Comparison of ENCODE assay signal across 1 cellular context in the genomic region with DNA sequence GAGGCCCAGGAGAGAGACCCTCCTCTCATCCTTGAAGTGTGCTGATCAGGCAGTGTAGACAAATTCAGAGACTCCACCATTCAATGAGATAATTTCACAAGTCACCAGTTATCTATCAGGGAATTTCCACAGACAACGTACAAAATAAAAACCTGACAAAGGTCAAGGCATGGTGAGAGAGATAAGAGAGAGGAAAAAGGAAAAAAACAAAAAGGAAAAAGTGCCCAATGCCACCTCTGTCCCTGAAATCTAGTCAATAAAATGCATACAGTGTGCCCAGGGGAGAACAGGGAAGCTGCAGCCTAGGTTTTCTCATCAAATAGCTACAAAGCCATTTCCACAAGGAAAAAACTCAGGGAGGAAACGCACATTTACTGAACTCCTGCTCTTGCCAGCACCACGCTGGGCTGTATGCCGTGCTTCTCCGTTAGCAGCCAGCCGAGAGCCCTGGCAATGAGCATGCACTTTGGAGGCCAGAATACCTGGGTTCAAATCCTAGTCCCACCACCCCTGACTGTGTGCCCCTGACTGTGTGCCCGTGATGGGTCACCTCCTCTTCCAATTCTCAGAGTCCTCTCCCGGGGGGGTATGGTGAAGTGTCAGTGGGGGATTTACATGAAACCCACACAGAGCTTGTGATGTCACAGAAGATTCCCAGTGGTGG.
TF ChIP-seq lines count a peak whose summit lies in the region.

No MANE protein-coding gene starts in this region.

TF ChIP-seq in K562, 482 proteins besides CTCF, POLR2A, EP300 and RAD21 (continued from another document and continues in another):
- no peak for TF ChIP-seq ZNF263 (CRISPR knock-in tag; IDR thresholded peaks at IDR 0.05; ENCODE audit: borderline replicate concordance)
- TF ChIP-seq PPARD (CRISPR knock-in tag; IDR thresholded peaks at IDR 0.05) = no peak
- no peak for TF ChIP-seq NONO (IDR thresholded peaks at IDR 0.05; ENCODE audit: low read depth in 2 of 2, low read length in 1 of 2)
- TF ChIP-seq, protein P1, sequence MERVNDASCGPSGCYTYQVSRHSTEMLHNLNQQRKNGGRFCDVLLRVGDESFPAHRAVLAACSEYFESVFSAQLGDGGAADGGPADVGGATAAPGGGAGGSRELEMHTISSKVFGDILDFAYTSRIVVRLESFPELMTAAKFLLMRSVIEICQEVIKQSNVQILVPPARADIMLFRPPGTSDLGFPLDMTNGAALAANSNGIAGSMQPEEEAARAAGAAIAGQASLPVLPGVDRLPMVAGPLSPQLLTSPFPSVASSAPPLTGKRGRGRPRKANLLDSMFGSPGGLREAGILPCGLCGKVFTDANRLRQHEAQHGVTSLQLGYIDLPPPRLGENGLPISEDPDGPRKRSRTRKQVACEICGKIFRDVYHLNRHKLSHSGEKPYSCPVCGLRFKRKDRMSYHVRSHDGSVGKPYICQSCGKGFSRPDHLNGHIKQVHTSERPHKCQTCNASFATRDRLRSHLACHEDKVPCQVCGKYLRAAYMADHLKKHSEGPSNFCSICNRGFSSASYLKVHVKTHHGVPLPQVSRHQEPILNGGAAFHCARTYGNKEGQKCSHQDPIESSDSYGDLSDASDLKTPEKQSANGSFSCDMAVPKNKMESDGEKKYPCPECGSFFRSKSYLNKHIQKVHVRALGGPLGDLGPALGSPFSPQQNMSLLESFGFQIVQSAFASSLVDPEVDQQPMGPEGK (CRISPR knock-in tag; IDR thresholded peaks at IDR 0.05; ENCODE audit: borderline replicate concordance) = no peak
- peak; percentile 55; the same call in 1 of the 2 replicates for TF ChIP-seq MTA1 (IDR thresholded peaks at IDR 0.05; ENCODE audit: borderline replicate concordance)
- TF ChIP-seq NEUROD1 (IDR thresholded peaks at IDR 0.05; ENCODE audit: borderline replicate concordance, low read depth, low read length, partially characterized antibody) = no peak
- no peak for TF ChIP-seq KDM2B (CRISPR knock-in tag; IDR thresholded peaks at IDR 0.05)
- no peak for TF ChIP-seq BCL6 (CRISPR knock-in tag; IDR thresholded peaks at IDR 0.05)
- TF ChIP-seq, protein P2, sequence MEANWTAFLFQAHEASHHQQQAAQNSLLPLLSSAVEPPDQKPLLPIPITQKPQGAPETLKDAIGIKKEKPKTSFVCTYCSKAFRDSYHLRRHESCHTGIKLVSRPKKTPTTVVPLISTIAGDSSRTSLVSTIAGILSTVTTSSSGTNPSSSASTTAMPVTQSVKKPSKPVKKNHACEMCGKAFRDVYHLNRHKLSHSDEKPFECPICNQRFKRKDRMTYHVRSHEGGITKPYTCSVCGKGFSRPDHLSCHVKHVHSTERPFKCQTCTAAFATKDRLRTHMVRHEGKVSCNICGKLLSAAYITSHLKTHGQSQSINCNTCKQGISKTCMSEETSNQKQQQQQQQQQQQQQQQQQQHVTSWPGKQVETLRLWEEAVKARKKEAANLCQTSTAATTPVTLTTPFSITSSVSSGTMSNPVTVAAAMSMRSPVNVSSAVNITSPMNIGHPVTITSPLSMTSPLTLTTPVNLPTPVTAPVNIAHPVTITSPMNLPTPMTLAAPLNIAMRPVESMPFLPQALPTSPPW (CRISPR knock-in tag; IDR thresholded peaks at IDR 0.05) = 0 out of 2 replicates have a peak, but pooled peaks have one; percentile 7
- TF ChIP-seq, protein P3, sequence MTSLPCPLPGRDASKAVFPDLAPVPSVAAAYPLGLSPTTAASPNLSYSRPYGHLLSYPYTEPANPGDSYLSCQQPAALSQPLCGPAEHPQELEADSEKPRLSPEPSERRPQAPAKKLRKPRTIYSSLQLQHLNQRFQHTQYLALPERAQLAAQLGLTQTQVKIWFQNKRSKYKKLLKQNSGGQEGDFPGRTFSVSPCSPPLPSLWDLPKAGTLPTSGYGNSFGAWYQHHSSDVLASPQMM (CRISPR knock-in tag; IDR thresholded peaks at IDR 0.05) = no peak
- TF ChIP-seq, protein P4, sequence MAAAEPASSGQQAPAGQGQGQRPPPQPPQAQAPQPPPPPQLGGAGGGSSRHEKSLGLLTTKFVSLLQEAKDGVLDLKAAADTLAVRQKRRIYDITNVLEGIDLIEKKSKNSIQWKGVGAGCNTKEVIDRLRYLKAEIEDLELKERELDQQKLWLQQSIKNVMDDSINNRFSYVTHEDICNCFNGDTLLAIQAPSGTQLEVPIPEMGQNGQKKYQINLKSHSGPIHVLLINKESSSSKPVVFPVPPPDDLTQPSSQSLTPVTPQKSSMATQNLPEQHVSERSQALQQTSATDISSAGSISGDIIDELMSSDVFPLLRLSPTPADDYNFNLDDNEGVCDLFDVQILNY (CRISPR knock-in tag; IDR thresholded peaks at IDR 0.05) = no peak
- no peak for TF ChIP-seq BDP1 (IDR thresholded peaks at IDR 0.05; ENCODE audit: insufficient read depth, insufficient read length)
- no peak for TF ChIP-seq TBP (optimal IDR thresholded peaks at IDR 0.05; ENCODE audit: low read depth, low read length)
- TF ChIP-seq SMAD2 (IDR thresholded peaks at IDR 0.05; ENCODE audit: low read depth, low read length) = no peak
- TF ChIP-seq PTRF (tag; IDR thresholded peaks at IDR 0.05) = no peak
- TF ChIP-seq KLF13 (tag; IDR thresholded peaks at IDR 0.05; ENCODE audit: borderline replicate concordance, low read depth) = no peak
- no peak for TF ChIP-seq TAF9B (IDR thresholded peaks at IDR 0.05; ENCODE audit: partially characterized antibody)
- TF ChIP-seq HIVEP1 (CRISPR knock-in tag; IDR thresholded peaks at IDR 0.05) = no peak
- no peak for TF ChIP-seq IFI16 (CRISPR knock-in tag; IDR thresholded peaks at IDR 0.05)
- 0 out of 2 replicates have a peak, but pooled peaks have one; percentile 38 for TF ChIP-seq HNRNPL (IDR thresholded peaks at IDR 0.05; ENCODE audit: low read depth, low read length)
- TF ChIP-seq ZEB2 (IDR thresholded peaks at IDR 0.05) = peak; percentile 39; the same call in 1 of the 2 replicates
- TF ChIP-seq JUNB (CRISPR knock-in tag; conservative IDR thresholded peaks at IDR 0.05) = no peak
- TF ChIP-seq, protein P5, sequence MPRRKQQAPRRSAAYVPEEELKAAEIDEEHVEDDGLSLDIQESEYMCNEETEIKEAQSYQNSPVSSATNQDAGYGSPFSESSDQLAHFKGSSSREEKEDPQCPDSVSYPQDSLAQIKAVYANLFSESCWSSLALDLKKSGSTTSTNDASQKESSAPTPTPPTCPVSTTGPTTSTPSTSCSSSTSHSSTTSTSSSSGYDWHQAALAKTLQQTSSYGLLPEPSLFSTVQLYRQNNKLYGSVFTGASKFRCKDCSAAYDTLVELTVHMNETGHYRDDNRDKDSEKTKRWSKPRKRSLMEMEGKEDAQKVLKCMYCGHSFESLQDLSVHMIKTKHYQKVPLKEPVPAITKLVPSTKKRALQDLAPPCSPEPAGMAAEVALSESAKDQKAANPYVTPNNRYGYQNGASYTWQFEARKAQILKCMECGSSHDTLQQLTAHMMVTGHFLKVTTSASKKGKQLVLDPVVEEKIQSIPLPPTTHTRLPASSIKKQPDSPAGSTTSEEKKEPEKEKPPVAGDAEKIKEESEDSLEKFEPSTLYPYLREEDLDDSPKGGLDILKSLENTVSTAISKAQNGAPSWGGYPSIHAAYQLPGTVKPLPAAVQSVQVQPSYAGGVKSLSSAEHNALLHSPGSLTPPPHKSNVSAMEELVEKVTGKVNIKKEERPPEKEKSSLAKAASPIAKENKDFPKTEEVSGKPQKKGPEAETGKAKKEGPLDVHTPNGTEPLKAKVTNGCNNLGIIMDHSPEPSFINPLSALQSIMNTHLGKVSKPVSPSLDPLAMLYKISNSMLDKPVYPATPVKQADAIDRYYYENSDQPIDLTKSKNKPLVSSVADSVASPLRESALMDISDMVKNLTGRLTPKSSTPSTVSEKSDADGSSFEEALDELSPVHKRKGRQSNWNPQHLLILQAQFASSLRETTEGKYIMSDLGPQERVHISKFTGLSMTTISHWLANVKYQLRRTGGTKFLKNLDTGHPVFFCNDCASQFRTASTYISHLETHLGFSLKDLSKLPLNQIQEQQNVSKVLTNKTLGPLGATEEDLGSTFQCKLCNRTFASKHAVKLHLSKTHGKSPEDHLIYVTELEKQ (CRISPR knock-in tag; IDR thresholded peaks at IDR 0.05) = no peak
- no peak for TF ChIP-seq NFYB (IDR thresholded peaks at IDR 0.05; ENCODE audit: extremely low read depth, insufficient read length)
- TF ChIP-seq FIP1L1 (IDR thresholded peaks at IDR 0.05; ENCODE audit: low read depth, low read length, poor library complexity, severe bottlenecking) = no peak
- TF ChIP-seq SAFB2 (IDR thresholded peaks at IDR 0.05; ENCODE audit: borderline replicate concordance, low read depth, low read length, severe bottlenecking) = no peak
- TF ChIP-seq SMARCE1 (IDR thresholded peaks at IDR 0.05) = peak; percentile 71; the same call in 1 of the 2 replicates
- peak; percentile 15; the same call in 1 of the 2 replicates for TF ChIP-seq ELF1 (tag; IDR thresholded peaks at IDR 0.05)
- TF ChIP-seq SUPT5H (IDR thresholded peaks at IDR 0.05) = no peak
- TF ChIP-seq RBM14 (IDR thresholded peaks at IDR 0.05; ENCODE audit: borderline replicate concordance, insufficient read depth, low read depth, low read length) = no peak
- TF ChIP-seq ATF7 (IDR thresholded peaks at IDR 0.05) = 0 out of 2 replicates have a peak, but pooled peaks have one; percentile 11
- no peak for TF ChIP-seq TEAD2 (tag; IDR thresholded peaks at IDR 0.05)
- no peak for TF ChIP-seq GABPB1 (CRISPR knock-in tag; IDR thresholded peaks at IDR 0.05)
- no peak for TF ChIP-seq RBM17 (IDR thresholded peaks at IDR 0.05; ENCODE audit: borderline replicate concordance, low read depth, low read length)
- TF ChIP-seq EWSR1 (IDR thresholded peaks at IDR 0.05; ENCODE audit: borderline replicate concordance, low read depth, partially characterized antibody) = no peak
- no peak for TF ChIP-seq SRSF3 (IDR thresholded peaks at IDR 0.05; ENCODE audit: insufficient read depth, low read length)
- no peak for TF ChIP-seq L3MBTL2 (IDR thresholded peaks at IDR 0.05)
- TF ChIP-seq ZNF778 (CRISPR knock-in tag; IDR thresholded peaks at IDR 0.05) = no peak
- no peak for TF ChIP-seq ZNF586 (CRISPR knock-in tag; conservative IDR thresholded peaks at IDR 0.05)
- TF ChIP-seq, protein P6, sequence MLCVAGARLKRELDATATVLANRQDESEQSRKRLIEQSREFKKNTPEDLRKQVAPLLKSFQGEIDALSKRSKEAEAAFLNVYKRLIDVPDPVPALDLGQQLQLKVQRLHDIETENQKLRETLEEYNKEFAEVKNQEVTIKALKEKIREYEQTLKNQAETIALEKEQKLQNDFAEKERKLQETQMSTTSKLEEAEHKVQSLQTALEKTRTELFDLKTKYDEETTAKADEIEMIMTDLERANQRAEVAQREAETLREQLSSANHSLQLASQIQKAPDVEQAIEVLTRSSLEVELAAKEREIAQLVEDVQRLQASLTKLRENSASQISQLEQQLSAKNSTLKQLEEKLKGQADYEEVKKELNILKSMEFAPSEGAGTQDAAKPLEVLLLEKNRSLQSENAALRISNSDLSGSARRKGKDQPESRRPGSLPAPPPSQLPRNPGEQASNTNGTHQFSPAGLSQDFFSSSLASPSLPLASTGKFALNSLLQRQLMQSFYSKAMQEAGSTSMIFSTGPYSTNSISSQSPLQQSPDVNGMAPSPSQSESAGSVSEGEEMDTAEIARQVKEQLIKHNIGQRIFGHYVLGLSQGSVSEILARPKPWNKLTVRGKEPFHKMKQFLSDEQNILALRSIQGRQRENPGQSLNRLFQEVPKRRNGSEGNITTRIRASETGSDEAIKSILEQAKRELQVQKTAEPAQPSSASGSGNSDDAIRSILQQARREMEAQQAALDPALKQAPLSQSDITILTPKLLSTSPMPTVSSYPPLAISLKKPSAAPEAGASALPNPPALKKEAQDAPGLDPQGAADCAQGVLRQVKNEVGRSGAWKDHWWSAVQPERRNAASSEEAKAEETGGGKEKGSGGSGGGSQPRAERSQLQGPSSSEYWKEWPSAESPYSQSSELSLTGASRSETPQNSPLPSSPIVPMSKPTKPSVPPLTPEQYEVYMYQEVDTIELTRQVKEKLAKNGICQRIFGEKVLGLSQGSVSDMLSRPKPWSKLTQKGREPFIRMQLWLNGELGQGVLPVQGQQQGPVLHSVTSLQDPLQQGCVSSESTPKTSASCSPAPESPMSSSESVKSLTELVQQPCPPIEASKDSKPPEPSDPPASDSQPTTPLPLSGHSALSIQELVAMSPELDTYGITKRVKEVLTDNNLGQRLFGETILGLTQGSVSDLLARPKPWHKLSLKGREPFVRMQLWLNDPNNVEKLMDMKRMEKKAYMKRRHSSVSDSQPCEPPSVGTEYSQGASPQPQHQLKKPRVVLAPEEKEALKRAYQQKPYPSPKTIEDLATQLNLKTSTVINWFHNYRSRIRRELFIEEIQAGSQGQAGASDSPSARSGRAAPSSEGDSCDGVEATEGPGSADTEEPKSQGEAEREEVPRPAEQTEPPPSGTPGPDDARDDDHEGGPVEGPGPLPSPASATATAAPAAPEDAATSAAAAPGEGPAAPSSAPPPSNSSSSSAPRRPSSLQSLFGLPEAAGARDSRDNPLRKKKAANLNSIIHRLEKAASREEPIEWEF (CRISPR knock-in tag; IDR thresholded peaks at IDR 0.05) = no peak
- TF ChIP-seq FOXK1 (CRISPR knock-in tag; IDR thresholded peaks at IDR 0.05; ENCODE audit: borderline replicate concordance) = no peak
- TF ChIP-seq TCF7 (IDR thresholded peaks at IDR 0.05; ENCODE audit: borderline replicate concordance) = no peak
- TF ChIP-seq FOSL1 (tag; conservative IDR thresholded peaks at IDR 0.05) = no peak
- TF ChIP-seq, protein P7, sequence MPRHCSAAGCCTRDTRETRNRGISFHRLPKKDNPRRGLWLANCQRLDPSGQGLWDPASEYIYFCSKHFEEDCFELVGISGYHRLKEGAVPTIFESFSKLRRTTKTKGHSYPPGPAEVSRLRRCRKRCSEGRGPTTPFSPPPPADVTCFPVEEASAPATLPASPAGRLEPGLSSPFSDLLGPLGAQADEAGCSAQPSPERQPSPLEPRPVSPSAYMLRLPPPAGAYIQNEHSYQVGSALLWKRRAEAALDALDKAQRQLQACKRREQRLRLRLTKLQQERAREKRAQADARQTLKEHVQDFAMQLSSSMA (CRISPR knock-in tag; IDR thresholded peaks at IDR 0.05) = no peak
- TF ChIP-seq, protein P8, sequence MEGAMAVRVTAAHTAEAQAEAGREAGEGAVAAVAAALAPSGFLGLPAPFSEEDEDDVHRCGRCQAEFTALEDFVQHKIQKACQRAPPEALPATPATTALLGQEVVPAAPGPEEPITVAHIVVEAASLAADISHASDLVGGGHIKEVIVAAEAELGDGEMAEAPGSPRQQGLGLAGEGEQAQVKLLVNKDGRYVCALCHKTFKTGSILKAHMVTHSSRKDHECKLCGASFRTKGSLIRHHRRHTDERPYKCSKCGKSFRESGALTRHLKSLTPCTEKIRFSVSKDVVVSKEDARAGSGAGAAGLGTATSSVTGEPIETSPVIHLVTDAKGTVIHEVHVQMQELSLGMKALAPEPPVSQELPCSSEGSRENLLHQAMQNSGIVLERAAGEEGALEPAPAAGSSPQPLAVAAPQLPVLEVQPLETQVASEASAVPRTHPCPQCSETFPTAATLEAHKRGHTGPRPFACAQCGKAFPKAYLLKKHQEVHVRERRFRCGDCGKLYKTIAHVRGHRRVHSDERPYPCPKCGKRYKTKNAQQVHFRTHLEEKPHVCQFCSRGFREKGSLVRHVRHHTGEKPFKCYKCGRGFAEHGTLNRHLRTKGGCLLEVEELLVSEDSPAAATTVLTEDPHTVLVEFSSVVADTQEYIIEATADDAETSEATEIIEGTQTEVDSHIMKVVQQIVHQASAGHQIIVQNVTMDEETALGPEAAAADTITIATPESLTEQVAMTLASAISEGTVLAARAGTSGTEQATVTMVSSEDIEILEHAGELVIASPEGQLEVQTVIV (CRISPR knock-in tag; IDR thresholded peaks at IDR 0.05; ENCODE audit: borderline replicate concordance) = no peak
